29 cellular contexts compared by ENCODE assay signal in genomic region chr1:163985700-163986099, GRCh38.
"Had no signal": no experiment of that assay in that cellular context is flagged by ENCODE, and none has a peak within 500 bp of the region (broad histone marks: within the 10 kb centered on the region; RNA-seq: fewer than 3 reads in every experiment).

No MANE protein-coding gene starts in this region.

- H3K27ac ChIP-seq: stomach, suprapubic skin, testis, thoracic aorta, thyroid gland, tibial artery, tibial nerve, transverse colon, upper lobe of left lung, upper lobe of right lung, uterus, vagina had no signal

- H3K9me3 Mint-ChIP-seq: stimulated activated naive CD8-positive, alpha-beta T cell treated with anti-CD3 and anti-CD28 coated beads, Interleukin-15, Interleukin-2, amounts not matched to agents 100 ng/mL and 50 ng/mL, for 24 hours; type B pancreatic cell had no signal

- H3K36me3 ChIP-seq: stomach, suprapubic skin, thoracic aorta, thyroid gland, tibial artery, tibial nerve, transverse colon, upper lobe of left lung, upper lobe of right lung, uterus, vagina had no signal

- H3K27me3 ChIP-seq: stomach, suprapubic skin, testis, thyroid gland, tibial artery, tibial nerve, transverse colon, upper lobe of left lung, upper lobe of right lung, uterus, vagina had no signal

- H3K36me3 Mint-ChIP-seq: stimulated activated effector memory CD8-positive, alpha-beta T cell treated with anti-CD3 and anti-CD28 coated beads, Interleukin-12 subunit alpha, Interleukin-12 subunit beta, amount 100 ng/mL, for 72 hours; stimulated activated memory B cell treated with anti-CD40 and anti-IgM and Interleukin-4, amounts not matched to agents 10 μg/mL and 1 μg/mL and 100 μg/mL, for 72 hours; stimulated activated naive B cell treated with anti-CD40 and anti-IgM and Interleukin-4, amounts not matched to agents 10 μg/mL and 1 μg/mL and 100 μg/mL, for 72 hours; type B pancreatic cell had no signal

- H3K9me3 ChIP-seq: stomach, suprapubic skin, testis, thoracic aorta, thyroid gland, tibial artery, tibial nerve, transverse colon, upper lobe of left lung, upper lobe of right lung, uterus, vagina had no signal

- H3K4me1 ChIP-seq: stomach, suprapubic skin, testis, thyroid gland, tibial artery, tibial nerve, transverse colon, upper lobe of left lung, upper lobe of right lung, uterus, vagina had no signal

- H3K4me1 Mint-ChIP-seq: stimulated activated effector memory CD8-positive, alpha-beta T cell treated with anti-CD3 and anti-CD28 coated beads, Interleukin-12 subunit alpha, Interleukin-12 subunit beta, amount 100 ng/mL, for 72 hours; stimulated activated memory B cell treated with anti-CD40 and anti-IgM and Interleukin-4, amounts not matched to agents 10 μg/mL and 1 μg/mL and 100 μg/mL, for 72 hours; stimulated activated naive B cell treated with anti-CD40 and anti-IgM and Interleukin-4, amounts not matched to agents 10 μg/mL and 1 μg/mL and 100 μg/mL, for 72 hours; stimulated activated naive CD8-positive, alpha-beta T cell treated with anti-CD3 and anti-CD28 coated beads, Interleukin-15, amount 100 ng/mL, for 72 hours had no signal

- H3K27ac Mint-ChIP-seq: stimulated activated effector memory CD8-positive, alpha-beta T cell treated with anti-CD3 and anti-CD28 coated beads, Interleukin-12 subunit alpha, Interleukin-12 subunit beta, amount 100 ng/mL, for 72 hours; stimulated activated memory B cell treated with anti-CD40 and anti-IgM and Interleukin-4, amounts not matched to agents 10 μg/mL and 1 μg/mL and 100 μg/mL, for 72 hours; stimulated activated naive B cell treated with anti-CD40 and anti-IgM and Interleukin-4, amounts not matched to agents 10 μg/mL and 1 μg/mL and 100 μg/mL, for 72 hours; stimulated activated naive CD8-positive, alpha-beta T cell treated with anti-CD3 and anti-CD28 coated beads, Interleukin-15, amount 100 ng/mL, for 72 hours; stimulated activated naive CD8-positive, alpha-beta T cell treated with anti-CD3 and anti-CD28 coated beads, Interleukin-15, Interleukin-2, amounts not matched to agents 100 ng/mL and 50 ng/mL, for 24 hours; type B pancreatic cell had no signal

- H3K4me3 Mint-ChIP-seq: stimulated activated effector memory CD8-positive, alpha-beta T cell treated with anti-CD3 and anti-CD28 coated beads, Interleukin-12 subunit alpha, Interleukin-12 subunit beta, amount 100 ng/mL, for 72 hours; stimulated activated memory B cell treated with anti-CD40 and anti-IgM and Interleukin-4, amounts not matched to agents 10 μg/mL and 1 μg/mL and 100 μg/mL, for 72 hours; stimulated activated naive B cell treated with anti-CD40 and anti-IgM and Interleukin-4, amounts not matched to agents 10 μg/mL and 1 μg/mL and 100 μg/mL, for 72 hours; stimulated activated naive CD8-positive, alpha-beta T cell treated with anti-CD3 and anti-CD28 coated beads, Interleukin-15, amount 100 ng/mL, for 72 hours; stimulated activated naive CD8-positive, alpha-beta T cell treated with anti-CD3 and anti-CD28 coated beads, Interleukin-15, Interleukin-2, amounts not matched to agents 100 ng/mL and 50 ng/mL, for 24 hours; type B pancreatic cell had no signal

- DNase-seq: stimulated activated CD4-positive, alpha-beta T cell treated with anti-CD3 and anti-CD28 coated beads, Interleukin-2, amount 100 ng/mL, for 48 hours; stimulated activated CD4-positive, alpha-beta T cell treated with anti-CD3 and anti-CD28 coated beads, Interleukin-4, amount 100 ng/mL, for 1 hour; stimulated activated CD4-positive, alpha-beta T cell treated with anti-CD3 and anti-CD28 coated beads, Interleukin-4, amount 100 ng/mL, for 24 hours; stimulated activated CD4-positive, alpha-beta T cell treated with anti-CD3 and anti-CD28 coated beads, Interleukin-4, amount 100 ng/mL, for 4 hours; stimulated activated CD8-positive, alpha-beta memory T cell treated with anti-CD3 and anti-CD28 coated beads, Interleukin-4, amount 100 ng/mL, for 48 hours; stimulated activated naive B cell treated with anti-CD40 and anti-IgM and Interleukin-4, amounts not matched to agents 10 μg/mL and 1 μg/mL and 100 μg/mL, for 72 hours; stimulated activated naive CD4-positive, alpha-beta T cell; stimulated activated naive CD4-positive, alpha-beta T cell treated with Interleukin-2 at 50 U/mL for 16 hours; stimulated activated naive CD8-positive, alpha-beta T cell treated with anti-CD3 and anti-CD28 coated beads, Interleukin-15, amount 100 ng/mL, for 72 hours; stimulated activated naive CD8-positive, alpha-beta T cell treated with anti-CD3 and anti-CD28 coated beads, Interleukin-15, Interleukin-2, amounts not matched to agents 100 U/mL and 50 U/mL, for 24 hours; stomach; substantia nigra; testis; thyroid gland; tibial artery; transverse colon; trophoblast cell; upper lobe of left lung; upper lobe of right lung; uterus had no signal

- H3K27me3 Mint-ChIP-seq: stimulated activated memory B cell treated with anti-CD40 and anti-IgM and Interleukin-4, amounts not matched to agents 10 μg/mL and 1 μg/mL and 100 μg/mL, for 72 hours; stimulated activated naive B cell treated with anti-CD40 and anti-IgM and Interleukin-4, amounts not matched to agents 10 μg/mL and 1 μg/mL and 100 μg/mL, for 72 hours; stimulated activated naive CD8-positive, alpha-beta T cell treated with anti-CD3 and anti-CD28 coated beads, Interleukin-15, amount 100 ng/mL, for 72 hours; stimulated activated naive CD8-positive, alpha-beta T cell treated with anti-CD3 and anti-CD28 coated beads, Interleukin-15, Interleukin-2, amounts not matched to agents 100 ng/mL and 50 ng/mL, for 24 hours; type B pancreatic cell had no signal

- FAIRE-seq: urothelium cell line had no signal

- ATAC-seq: stimulated activated effector memory CD8-positive, alpha-beta T cell treated with anti-CD3 and anti-CD28 coated beads, Interleukin-12 subunit alpha, Interleukin-12 subunit beta, amount 100 ng/mL, for 72 hours; stimulated activated memory B cell treated with anti-CD40 and anti-IgM and Interleukin-4, amounts not matched to agents 10 μg/mL and 1 μg/mL and 100 μg/mL, for 72 hours; stimulated activated naive B cell treated with anti-CD40 and anti-IgM and Interleukin-4, amounts not matched to agents 10 μg/mL and 1 μg/mL and 100 μg/mL, for 72 hours; stimulated activated naive CD8-positive, alpha-beta T cell treated with anti-CD3 and anti-CD28 coated beads, Interleukin-15, amount 100 ng/mL, for 72 hours; stimulated activated naive CD8-positive, alpha-beta T cell treated with anti-CD3 and anti-CD28 coated beads, Interleukin-15, Interleukin-2, amounts not matched to agents 100 U/mL and 50 U/mL, for 24 hours; upper lobe of right lung had no signal

- H3K4me3 ChIP-seq: stomach, suprapubic skin, testis, thoracic aorta, thyroid gland, tibial artery, tibial nerve, transverse colon, upper lobe of left lung, upper lobe of right lung, uterus, vagina had no signal
